ENCODE assay signal across 8 cellular contexts in genomic region chr1:151346769-151347522, GRCh38. TPM values are rescaled to one million over a fixed set of nuclear protein-coding genes. Genes with fewer than 3 reads are reported as not detected.
DNase-seq lines count a peak whose midpoint lies in the region; ATAC-seq and TF ChIP-seq lines count a peak whose summit lies in the region.

Gene RFX5 (minus strand): TSS chr1:151347252. CDS start chr1:151346320, 932 bp downstream.

- peak within 1 kb of the TSS; percentile 92 for H3K9ac ChIP-seq in Karpas-422 (ENCODE audit: low read length)

- DNase-seq in DMS79 treated with DMSO at 0.1 percent for 48 hours (lab: John Stamatoyannopoulos, UW) = peak; percentile 97
- peak; percentile 99 for DNase-seq in Karpas-422
- peak; percentile 99 for DNase-seq in RKO (ENCODE audit: low spot score)
- peak; percentile 88 for DNase-seq in activated T-helper 1 cell treated with Interleukin-2 at 50 U/mL for 16 hours (ENCODE audit: low read depth)
- DNase-seq in esophagus squamous epithelium (lab: John Stamatoyannopoulos, UW) = peak; percentile 85
- DNase-seq in myocyte (ENCODE audit: low read depth) = peak; percentile 98
- DNase-seq in stimulated activated CD8-positive, alpha-beta memory T cell treated with anti-CD3 and anti-CD28 coated beads, Interleukin-7, amount 100 ng/mL, for 48 hours (ENCODE audit: extremely low read depth in 1 of 2, low read depth in 1 of 2) = peak; percentile 81 to 93

- H3K4me3 ChIP-seq in Karpas-422 (ENCODE audit: low read length) (peak within 1 kb of the TSS; percentile 71), esophagus squamous epithelium (peak within 1 kb of the TSS; percentile 57 to 83 (median 73))

- TF ChIP-seq POLR2A in esophagus squamous epithelium (IDR thresholded peaks at IDR 0.05) = peak in 3 of 4 donors; percentile 43 to 68 (median 47)

- H4K20me1 ChIP-seq in Karpas-422 (ENCODE audit: insufficient read depth, low read depth, low read length) = no peaks in the 10 kb centered on the region

- H3K9me2 ChIP-seq in Karpas-422 (replicated peaks; ENCODE audit: insufficient read depth, low read length) = no peaks in the 10 kb centered on the region

- H3K27ac ChIP-seq in Karpas-422 (ENCODE audit: low read length) (peak within 1 kb of the TSS; percentile 94), esophagus squamous epithelium (peak within 1 kb of the TSS; percentile 89 to 98 (median 94))

- H3K79me2 ChIP-seq in Karpas-422 (ENCODE audit: low read length) = peaks cover 16% of the 10 kb centered on the region

- H2AFZ ChIP-seq in Karpas-422 (ENCODE audit: low read length) = peak within 1 kb of the TSS; percentile 51

- intact Hi-C loops in esophagus squamous epithelium (cut with DNase I) = no loop called here

- H3K27me3 ChIP-seq in Karpas-422 (ENCODE audit: low read length) (no peaks in the 10 kb centered on the region), esophagus squamous epithelium (no peaks in the 10 kb centered on the region)

- 0 to 1% methylated on average over 22 to 27 of the region's 38 CpGs for WGBS in esophagus squamous epithelium, 2 donors

- peak within 1 kb of the TSS; percentile 79 for H3K4me2 ChIP-seq in Karpas-422 (ENCODE audit: low read depth, low read length, poor library complexity, severe bottlenecking)

- peak; percentile 91 for ATAC-seq in GM21825 (IDR thresholded peaks at IDR 0.05; ENCODE audit: unreplicated experiment)

- H3K36me3 ChIP-seq in Karpas-422 (ENCODE audit: insufficient read depth, low read length) (peaks cover 23% of the 10 kb centered on the region), esophagus squamous epithelium (peaks cover 13 to 36% (median 18%) of the 10 kb centered on the region in 3 donors)

- H3K4me1 ChIP-seq in Karpas-422 (ENCODE audit: low read length) (peaks cover 35% of the 10 kb centered on the region), esophagus squamous epithelium (peaks cover 8 to 29% (median 14%) of the 10 kb centered on the region in 3 donors)

- H3K9me3 ChIP-seq in Karpas-422 (ENCODE audit: low read length) (peaks cover 3% of the 10 kb centered on the region), esophagus squamous epithelium (no peaks in the 10 kb centered on the region)

- peak in 1 of 6 experiments; percentile 11 for TF ChIP-seq CTCF in esophagus squamous epithelium (IDR thresholded peaks at IDR 0.05)

RNA-seq across cellular contexts. Expression of gene RFX5, which starts in this region (rescaled TPM):
- 101 and 159 TPM in 2 replicates for total RNA-seq in Karpas-422 (2014; rRNA removed; shearing (Covaris generic); ENCODE audit: low replicate concordance)
- total RNA-seq in esophagus squamous epithelium (10 to 100 TPM; 13.2 to 59.6 (median 24.5) TPM), myocyte (30.6 and 46.4 TPM in 2 replicates)
- polyA plus RNA-seq in myocyte (2012) = 26.1 TPM

Comparison
In these comparisons a context has a peak if more than half of its experiments do, and no peak if none do; other contexts are left out.
1. Peak in every context shown above with its lines: DNase-seq, ATAC-seq, H3K4me3 ChIP-seq and H3K27ac ChIP-seq.